ENCODE assay signal across 8 cellular contexts in the genomic region with DNA sequence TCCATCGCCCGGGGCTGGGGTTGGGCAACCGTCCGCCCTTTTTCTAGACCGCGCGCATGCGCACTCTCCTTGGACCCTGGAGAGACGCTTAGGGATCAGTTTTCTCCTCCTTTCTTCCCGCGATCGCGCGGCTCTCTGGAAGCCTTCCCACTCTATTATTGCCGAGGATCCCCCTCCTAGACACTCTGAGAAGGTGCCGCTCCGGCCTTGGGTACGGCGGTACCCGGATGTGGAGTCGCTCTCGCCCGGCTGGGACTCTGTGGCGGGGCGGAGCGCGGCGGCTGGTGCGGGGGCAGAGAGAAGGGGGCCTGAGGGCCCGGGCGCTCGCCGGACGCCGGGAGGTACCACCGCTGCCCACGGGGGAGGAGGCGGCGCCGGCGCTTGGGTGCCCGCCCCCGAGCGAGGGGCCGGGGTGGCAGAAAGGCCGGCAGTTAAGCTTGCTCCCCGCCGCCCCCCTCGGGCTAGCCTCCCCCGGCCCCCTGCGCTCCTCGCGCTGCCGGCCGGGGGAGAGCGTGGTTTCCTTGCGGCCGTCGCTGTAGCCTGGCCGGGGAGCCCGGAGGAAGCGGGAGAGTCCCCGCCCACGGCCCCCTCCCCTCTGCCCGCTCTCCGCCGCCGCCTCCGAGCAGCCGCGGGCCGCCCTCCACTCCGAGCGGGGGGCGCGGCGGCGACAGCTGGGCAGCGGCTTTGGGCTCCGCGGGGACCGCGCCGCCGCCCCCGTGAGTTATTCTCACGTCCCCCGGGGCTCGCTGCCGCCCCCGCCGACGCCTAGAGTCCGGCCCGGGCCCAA. TPM values are rescaled to one million over a fixed set of nuclear protein-coding genes. Genes with fewer than 3 reads are reported as not detected.
DNase-seq lines count a peak whose midpoint lies in the region; ATAC-seq lines count a peak whose summit lies in the region.

A gene (plus strand): TSS at position 69 of the 787 bp plus-strand sequence. CDS start 792 bp downstream, outside the sequence.

- H3K27me3 ChIP-seq in endocrine pancreas (ENCODE audit: control insufficient read depth, insufficient read depth, low read length) = no peaks in the 10 kb centered on the region

- no peaks in the 10 kb centered on the region for H3K36me3 ChIP-seq in endocrine pancreas (ENCODE audit: control insufficient read depth, insufficient read depth, low read length)

- H3K27ac Mint-ChIP-seq in activated CD4-positive, alpha-beta memory T cell treated with anti-CD3 and anti-CD28 coated beads, Interleukin-2, amount 10 ng/mL, durations not matched to agents 7 days and 5 days = peak within 1 kb of the TSS; percentile 93

- peak within 1 kb of the TSS; percentile 81 for H3K9ac ChIP-seq in endocrine pancreas (ENCODE audit: control insufficient read depth, insufficient read depth, low read length)

- H3K9me3 Mint-ChIP-seq in activated CD4-positive, alpha-beta memory T cell treated with anti-CD3 and anti-CD28 coated beads, Interleukin-2, amount 10 ng/mL, durations not matched to agents 7 days and 5 days = peaks cover 13% of the 10 kb centered on the region

- H3K9me3 ChIP-seq in endocrine pancreas (ENCODE audit: control insufficient read depth, low read length) = no peaks in the 10 kb centered on the region

- ATAC-seq in GM18870 (IDR thresholded peaks at IDR 0.05; ENCODE audit: unreplicated experiment) (peak; percentile 47), HG03095 (IDR thresholded peaks at IDR 0.05; ENCODE audit: unreplicated experiment) (peak; percentile 45)
- ATAC-seq in stimulated activated naive CD8-positive, alpha-beta T cell treated with anti-CD3 and anti-CD28 coated beads, Interleukin-15, Interleukin-2, amounts not matched to agents 100 U/mL and 50 U/mL, for 24 hours = peak; percentile 72

- peaks cover 53% of the 10 kb centered on the region for H3K4me1 Mint-ChIP-seq in activated CD4-positive, alpha-beta memory T cell treated with anti-CD3 and anti-CD28 coated beads, Interleukin-2, amount 10 ng/mL, durations not matched to agents 7 days and 5 days

- POLR2A ChIA-PET in activated CD4-positive, alpha-beta memory T cell treated with anti-CD3 and anti-CD28 coated beads, Interleukin-2, amount 10 ng/mL, durations not matched to agents 7 days and 5 days (lab: Charles Lee) = interaction anchor here (0.6 to 8.2 kb wide), 19 partner anchors 10 to 142 kb away, joined by 3 to 113 read pairs (median 4); a partner anchor contains a TSS

- peaks cover 34% of the 10 kb centered on the region for H3K36me3 Mint-ChIP-seq in activated CD4-positive, alpha-beta memory T cell treated with anti-CD3 and anti-CD28 coated beads, Interleukin-2, amount 10 ng/mL, durations not matched to agents 7 days and 5 days (ENCODE audit: low read depth)

- CTCF ChIA-PET in activated CD4-positive, alpha-beta memory T cell treated with anti-CD3 and anti-CD28 coated beads, Interleukin-2, amount 10 ng/mL, durations not matched to agents 7 days and 5 days (lab: Charles Lee) = interaction anchor here (0.8 to 2.2 kb wide), 6 partner anchors 11 to 140 kb away, joined by 3 to 10 read pairs (median 4); a partner anchor contains a TSS

- peaks cover 5% of the 10 kb centered on the region for H3K27me3 Mint-ChIP-seq in activated CD4-positive, alpha-beta memory T cell treated with anti-CD3 and anti-CD28 coated beads, Interleukin-2, amount 10 ng/mL, durations not matched to agents 7 days and 5 days

- H3K4me3 Mint-ChIP-seq in activated CD4-positive, alpha-beta memory T cell treated with anti-CD3 and anti-CD28 coated beads, Interleukin-2, amount 10 ng/mL, durations not matched to agents 7 days and 5 days = peak within 1 kb of the TSS; percentile 92

- DNase-seq in Ammon's horn (ENCODE audit: low spot score) (peak; percentile 71), NCI-H2227 treated with DMSO at 0.1 percent for 48 hours (lab: John Stamatoyannopoulos, UW) (peak; percentile 96), mesenteric fat pad (ENCODE audit: low spot score) (no peak)
- no peak for DNase-seq in activated CD4-positive, alpha-beta memory T cell treated with anti-CD3 and anti-CD28 coated beads, Interleukin-2, amount 10 ng/mL, durations not matched to agents 7 days and 5 days
- DNase-seq in stimulated activated naive CD8-positive, alpha-beta T cell treated with anti-CD3 and anti-CD28 coated beads, Interleukin-15, Interleukin-2, amounts not matched to agents 100 U/mL and 50 U/mL, for 24 hours = peak; percentile 99

- peak within 1 kb of the TSS; percentile 86 for H3K4me3 ChIP-seq in endocrine pancreas (ENCODE audit: control insufficient read depth, insufficient read depth, low read length)

- peaks cover 10% of the 10 kb centered on the region for H3K4me1 ChIP-seq in endocrine pancreas (ENCODE audit: control insufficient read depth, insufficient read depth, low read length)

RNA-seq across cellular contexts. Expression of the gene that starts here (rescaled TPM):
- 10 to 100 TPM; 57.8 to 58.3 TPM for total RNA-seq in activated CD4-positive, alpha-beta memory T cell treated with anti-CD3 and anti-CD28 coated beads, Interleukin-2, amount 10 ng/mL, durations not matched to agents 7 days and 5 days
- 30.4 TPM for total RNA-seq in mesenteric fat pad

Comparison
In these comparisons a context has a peak if more than half of its experiments do, and no peak if none do; other contexts are left out.
1. DNase-seq: peak in Ammon's horn (single experiment), NCI-H2227 treated with DMSO at 0.1 percent for 48 hours (single experiment) and stimulated activated naive CD8-positive, alpha-beta T cell treated with anti-CD3 and anti-CD28 coated beads, Interleukin-15, Interleukin-2, amounts not matched to agents 100 U/mL and 50 U/mL, for 24 hours (single experiment); none in activated CD4-positive, alpha-beta memory T cell treated with anti-CD3 and anti-CD28 coated beads, Interleukin-2, amount 10 ng/mL, durations not matched to agents 7 days and 5 days (single experiment) and mesenteric fat pad (single experiment).
2. Peak in every context shown above with its lines, with median percentiles within 50 percentile points of each other: ATAC-seq.